8 cellular contexts compared by ENCODE assay signal in genomic region chr18:45197526-45197970, GRCh38.
DNase-seq lines count a peak whose midpoint lies in the region; ATAC-seq and TF ChIP-seq lines count a peak whose summit lies in the region.

No MANE protein-coding gene starts in this region.

- peak overlapping the region; percentile 63 for H3K9ac ChIP-seq in PC-3 (ENCODE audit: low read length)

- H2AFZ ChIP-seq in PC-3 (ENCODE audit: low read length) = no peak overlapping the region

- H3K4me3 ChIP-seq in PC-3 (ENCODE audit: low read length) = no peak overlapping the region

- H3K4me1 ChIP-seq in PC-3 (ENCODE audit: insufficient read depth, low read length) = peaks cover 33% of the 10 kb centered on the region

- no peaks in the 10 kb centered on the region for H3K9me3 ChIP-seq in PC-3 (ENCODE audit: low read length)

- H3F3A ChIP-seq in PC-3 (ENCODE audit: low read length, unreplicated experiment) = no peaks in the 10 kb centered on the region

- peak overlapping the region; percentile 28; the same call in 1 of the 2 replicates for H3K4me2 ChIP-seq in PC-3 (ENCODE audit: low read length)

- H3K27ac ChIP-seq in PC-3 (ENCODE audit: low read length) = peak overlapping the region; percentile 96

- POLR2A ChIA-PET in PC-3 (lab: Charles Lee; ENCODE audit: unreplicated experiment) = no interaction called here

- no peaks in the 10 kb centered on the region for H3K36me3 ChIP-seq in PC-3 (ENCODE audit: low read depth, low read length)

- H3K9me3 Mint-ChIP-seq in activated T-cell treated with anti-CD3 and anti-CD28 coated beads, Interleukin-2, amount 50 U/mL, for 72 hours = no peaks in the 10 kb centered on the region
- H3K9me3 Mint-ChIP-seq in activated T-cell treated with anti-CD3 and anti-CD28 coated beads, Interleukin-2, amount 50 U/mL, for 24 hours = no peaks in the 10 kb centered on the region

- BruUV-seq in PC-3 (replicated peaks; lab: Mats Ljungman, UMichigan) = no TSS peak

- intact Hi-C loops in PC-3 (cut with micrococcal nuclease) = no loop called here

- no peaks in the 10 kb centered on the region for H3K27me3 ChIP-seq in PC-3 (ENCODE audit: low read length)

- peaks cover 0 to 2% of the 10 kb centered on the region in 2 donors for H3K36me3 Mint-ChIP-seq in activated T-cell treated with anti-CD3 and anti-CD28 coated beads, Interleukin-2, amount 50 U/mL, for 72 hours (ENCODE audit: insufficient read depth in 2 of 2)
- H3K36me3 Mint-ChIP-seq in activated T-cell treated with anti-CD3 and anti-CD28 coated beads, Interleukin-2, amount 50 U/mL, for 24 hours (ENCODE audit: low read depth) = no peaks in the 10 kb centered on the region

- peaks cover 9% of the 10 kb centered on the region for H3K4me1 Mint-ChIP-seq in activated T-cell treated with anti-CD3 and anti-CD28 coated beads, Interleukin-2, amount 50 U/mL, for 72 hours (ENCODE audit: low read depth)
- peaks cover 7% of the 10 kb centered on the region for H3K4me1 Mint-ChIP-seq in activated T-cell treated with anti-CD3 and anti-CD28 coated beads, Interleukin-2, amount 50 U/mL, for 24 hours (ENCODE audit: low read depth)

- peaks cover 31% of the 10 kb centered on the region for H3K27me3 Mint-ChIP-seq in activated T-cell treated with anti-CD3 and anti-CD28 coated beads, Interleukin-2, amount 50 U/mL, for 72 hours (ENCODE audit: low read depth)
- peaks cover 23% of the 10 kb centered on the region for H3K27me3 Mint-ChIP-seq in activated T-cell treated with anti-CD3 and anti-CD28 coated beads, Interleukin-2, amount 50 U/mL, for 24 hours

- CTCF ChIA-PET in PC-3 (lab: Charles Lee) = no interaction called here

- no peaks in the 10 kb centered on the region for H3K79me2 ChIP-seq in PC-3 (ENCODE audit: low read length)

- peak overlapping the region; percentile 9 for H3K27ac Mint-ChIP-seq in activated T-cell treated with anti-CD3 and anti-CD28 coated beads, Interleukin-2, amount 50 U/mL, for 72 hours
- H3K27ac Mint-ChIP-seq in activated T-cell treated with anti-CD3 and anti-CD28 coated beads, Interleukin-2, amount 50 U/mL, for 24 hours = no peak overlapping the region

- H3K9me2 ChIP-seq in PC-3 (replicated peaks; ENCODE audit: low read length) = no peaks in the 10 kb centered on the region

- no peak for TF ChIP-seq CTCF in PC-3 (conservative IDR thresholded peaks at IDR 0.05; ENCODE audit: low read depth, low read length)

- ATAC-seq in activated T-cell treated with anti-CD3 and anti-CD28 coated beads, Interleukin-2, amount 50 U/mL, for 72 hours (replicated peaks in 1 of 2) = peak; percentile 94 to 96
- ATAC-seq in HG02840 (IDR thresholded peaks at IDR 0.05; ENCODE audit: low FRiP score, unreplicated experiment) (peak; percentile 95), PC-3 (peak; percentile 73)

- no peaks in the 10 kb centered on the region for H4K20me1 ChIP-seq in PC-3 (ENCODE audit: low read length)

- H3K4me3 Mint-ChIP-seq in activated T-cell treated with anti-CD3 and anti-CD28 coated beads, Interleukin-2, amount 50 U/mL, for 72 hours = no peak overlapping the region
- no peak overlapping the region for H3K4me3 Mint-ChIP-seq in activated T-cell treated with anti-CD3 and anti-CD28 coated beads, Interleukin-2, amount 50 U/mL, for 24 hours

- DNase-seq in activated T-cell treated with anti-CD3 and anti-CD28 coated beads, Interleukin-2, amount 50 U/mL, for 72 hours = peak; percentile 25 to 63
- no peak for DNase-seq in activated T-cell treated with anti-CD3 and anti-CD28 coated beads, Interleukin-2, amount 50 U/mL, for 24 hours
- DNase-seq in PC-3 = peak; percentile 72
- peak; percentile 31 for DNase-seq in stimulated activated CD8-positive, alpha-beta memory T cell treated with anti-CD3 and anti-CD28 coated beads, Interleukin-4, amount 100 ng/mL, for 48 hours
- no peak for DNase-seq in activated effector memory CD4-positive, alpha-beta T cell treated with anti-CD3 and anti-CD28 coated beads, Interleukin-2, amount 50 U/mL, for 16 hours
- DNase-seq in NCI-H446 treated with DMSO at 0.1 percent for 48 hours (lab: John Stamatoyannopoulos, UW) = no peak
- no peak for DNase-seq in NOMO-1 treated with dmso at 0.1 percent for 144 hours (lab: John Stamatoyannopoulos, UW; ENCODE audit: unreplicated experiment)

Comparison
In these comparisons a context has a peak if more than half of its experiments do, and no peak if none do; other contexts are left out.
1. DNase-seq: peak in activated T-cell treated with anti-CD3 and anti-CD28 coated beads, Interleukin-2, amount 50 U/mL, for 72 hours (2 of 2), PC-3 (single experiment) and stimulated activated CD8-positive, alpha-beta memory T cell treated with anti-CD3 and anti-CD28 coated beads, Interleukin-4, amount 100 ng/mL, for 48 hours (single experiment); none in activated T-cell treated with anti-CD3 and anti-CD28 coated beads, Interleukin-2, amount 50 U/mL, for 24 hours (single experiment), activated effector memory CD4-positive, alpha-beta T cell treated with anti-CD3 and anti-CD28 coated beads, Interleukin-2, amount 50 U/mL, for 16 hours (single experiment), NCI-H446 treated with DMSO at 0.1 percent for 48 hours (single experiment) and NOMO-1 treated with dmso at 0.1 percent for 144 hours (single experiment).
2. Peak in every context shown above with its lines, with median percentiles within 50 percentile points of each other: ATAC-seq.